In the genomic region with DNA sequence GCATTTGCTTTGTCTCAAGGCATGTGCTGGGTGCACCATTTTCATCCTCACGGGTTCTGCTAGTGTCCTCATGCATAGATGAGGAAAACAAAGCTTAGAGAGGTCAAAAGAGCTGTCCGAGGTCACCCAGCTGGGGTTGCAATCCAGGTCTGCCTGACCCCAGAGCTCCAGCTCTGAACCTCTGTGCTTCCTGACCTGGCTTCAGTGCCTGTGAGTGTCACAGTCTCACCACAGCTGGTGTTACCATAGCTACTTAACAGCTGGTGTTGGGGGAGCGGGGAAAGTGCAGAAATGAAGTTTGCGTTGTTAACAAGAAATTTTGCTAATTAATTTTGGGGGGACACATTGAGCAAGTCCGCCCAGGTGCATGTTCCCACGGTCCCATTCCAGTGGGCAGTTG, we compare ENCODE assay signal across 2 cellular contexts.
TF ChIP-seq lines count a peak whose summit lies in the region.

No MANE protein-coding gene starts in this region.

TF ChIP-seq in GM23338, 12 proteins besides CTCF, POLR2A, EP300 and RAD21 (continued from another document and continues in another):
- TF ChIP-seq ZNF331 (CRISPR knock-in tag; IDR thresholded peaks at IDR 0.05; ENCODE audit: low read depth), result no peak
- TF ChIP-seq STAT1 (IDR thresholded peaks at IDR 0.05; ENCODE audit: unreplicated experiment), result no peak
- no peak for TF ChIP-seq JUNB (IDR thresholded peaks at IDR 0.05; ENCODE audit: unreplicated experiment)
- TF ChIP-seq EZH2phosphoT487 (IDR thresholded peaks at IDR 0.05; ENCODE audit: unreplicated experiment), result no peak
- TF ChIP-seq EZH2 (IDR thresholded peaks at IDR 0.05; ENCODE audit: low read depth, unreplicated experiment), result no peak
- TF ChIP-seq, protein P1, sequence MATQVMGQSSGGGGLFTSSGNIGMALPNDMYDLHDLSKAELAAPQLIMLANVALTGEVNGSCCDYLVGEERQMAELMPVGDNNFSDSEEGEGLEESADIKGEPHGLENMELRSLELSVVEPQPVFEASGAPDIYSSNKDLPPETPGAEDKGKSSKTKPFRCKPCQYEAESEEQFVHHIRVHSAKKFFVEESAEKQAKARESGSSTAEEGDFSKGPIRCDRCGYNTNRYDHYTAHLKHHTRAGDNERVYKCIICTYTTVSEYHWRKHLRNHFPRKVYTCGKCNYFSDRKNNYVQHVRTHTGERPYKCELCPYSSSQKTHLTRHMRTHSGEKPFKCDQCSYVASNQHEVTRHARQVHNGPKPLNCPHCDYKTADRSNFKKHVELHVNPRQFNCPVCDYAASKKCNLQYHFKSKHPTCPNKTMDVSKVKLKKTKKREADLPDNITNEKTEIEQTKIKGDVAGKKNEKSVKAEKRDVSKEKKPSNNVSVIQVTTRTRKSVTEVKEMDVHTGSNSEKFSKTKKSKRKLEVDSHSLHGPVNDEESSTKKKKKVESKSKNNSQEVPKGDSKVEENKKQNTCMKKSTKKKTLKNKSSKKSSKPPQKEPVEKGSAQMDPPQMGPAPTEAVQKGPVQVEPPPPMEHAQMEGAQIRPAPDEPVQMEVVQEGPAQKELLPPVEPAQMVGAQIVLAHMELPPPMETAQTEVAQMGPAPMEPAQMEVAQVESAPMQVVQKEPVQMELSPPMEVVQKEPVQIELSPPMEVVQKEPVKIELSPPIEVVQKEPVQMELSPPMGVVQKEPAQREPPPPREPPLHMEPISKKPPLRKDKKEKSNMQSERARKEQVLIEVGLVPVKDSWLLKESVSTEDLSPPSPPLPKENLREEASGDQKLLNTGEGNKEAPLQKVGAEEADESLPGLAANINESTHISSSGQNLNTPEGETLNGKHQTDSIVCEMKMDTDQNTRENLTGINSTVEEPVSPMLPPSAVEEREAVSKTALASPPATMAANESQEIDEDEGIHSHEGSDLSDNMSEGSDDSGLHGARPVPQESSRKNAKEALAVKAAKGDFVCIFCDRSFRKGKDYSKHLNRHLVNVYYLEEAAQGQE (IDR thresholded peaks at IDR 0.05; ENCODE audit: unreplicated experiment), result no peak
- no peak for TF ChIP-seq ZNF114 (CRISPR knock-in tag; IDR thresholded peaks at IDR 0.05)
- no peak for TF ChIP-seq NANOG (IDR thresholded peaks at IDR 0.05; ENCODE audit: borderline replicate concordance)
- TF ChIP-seq, protein P2, sequence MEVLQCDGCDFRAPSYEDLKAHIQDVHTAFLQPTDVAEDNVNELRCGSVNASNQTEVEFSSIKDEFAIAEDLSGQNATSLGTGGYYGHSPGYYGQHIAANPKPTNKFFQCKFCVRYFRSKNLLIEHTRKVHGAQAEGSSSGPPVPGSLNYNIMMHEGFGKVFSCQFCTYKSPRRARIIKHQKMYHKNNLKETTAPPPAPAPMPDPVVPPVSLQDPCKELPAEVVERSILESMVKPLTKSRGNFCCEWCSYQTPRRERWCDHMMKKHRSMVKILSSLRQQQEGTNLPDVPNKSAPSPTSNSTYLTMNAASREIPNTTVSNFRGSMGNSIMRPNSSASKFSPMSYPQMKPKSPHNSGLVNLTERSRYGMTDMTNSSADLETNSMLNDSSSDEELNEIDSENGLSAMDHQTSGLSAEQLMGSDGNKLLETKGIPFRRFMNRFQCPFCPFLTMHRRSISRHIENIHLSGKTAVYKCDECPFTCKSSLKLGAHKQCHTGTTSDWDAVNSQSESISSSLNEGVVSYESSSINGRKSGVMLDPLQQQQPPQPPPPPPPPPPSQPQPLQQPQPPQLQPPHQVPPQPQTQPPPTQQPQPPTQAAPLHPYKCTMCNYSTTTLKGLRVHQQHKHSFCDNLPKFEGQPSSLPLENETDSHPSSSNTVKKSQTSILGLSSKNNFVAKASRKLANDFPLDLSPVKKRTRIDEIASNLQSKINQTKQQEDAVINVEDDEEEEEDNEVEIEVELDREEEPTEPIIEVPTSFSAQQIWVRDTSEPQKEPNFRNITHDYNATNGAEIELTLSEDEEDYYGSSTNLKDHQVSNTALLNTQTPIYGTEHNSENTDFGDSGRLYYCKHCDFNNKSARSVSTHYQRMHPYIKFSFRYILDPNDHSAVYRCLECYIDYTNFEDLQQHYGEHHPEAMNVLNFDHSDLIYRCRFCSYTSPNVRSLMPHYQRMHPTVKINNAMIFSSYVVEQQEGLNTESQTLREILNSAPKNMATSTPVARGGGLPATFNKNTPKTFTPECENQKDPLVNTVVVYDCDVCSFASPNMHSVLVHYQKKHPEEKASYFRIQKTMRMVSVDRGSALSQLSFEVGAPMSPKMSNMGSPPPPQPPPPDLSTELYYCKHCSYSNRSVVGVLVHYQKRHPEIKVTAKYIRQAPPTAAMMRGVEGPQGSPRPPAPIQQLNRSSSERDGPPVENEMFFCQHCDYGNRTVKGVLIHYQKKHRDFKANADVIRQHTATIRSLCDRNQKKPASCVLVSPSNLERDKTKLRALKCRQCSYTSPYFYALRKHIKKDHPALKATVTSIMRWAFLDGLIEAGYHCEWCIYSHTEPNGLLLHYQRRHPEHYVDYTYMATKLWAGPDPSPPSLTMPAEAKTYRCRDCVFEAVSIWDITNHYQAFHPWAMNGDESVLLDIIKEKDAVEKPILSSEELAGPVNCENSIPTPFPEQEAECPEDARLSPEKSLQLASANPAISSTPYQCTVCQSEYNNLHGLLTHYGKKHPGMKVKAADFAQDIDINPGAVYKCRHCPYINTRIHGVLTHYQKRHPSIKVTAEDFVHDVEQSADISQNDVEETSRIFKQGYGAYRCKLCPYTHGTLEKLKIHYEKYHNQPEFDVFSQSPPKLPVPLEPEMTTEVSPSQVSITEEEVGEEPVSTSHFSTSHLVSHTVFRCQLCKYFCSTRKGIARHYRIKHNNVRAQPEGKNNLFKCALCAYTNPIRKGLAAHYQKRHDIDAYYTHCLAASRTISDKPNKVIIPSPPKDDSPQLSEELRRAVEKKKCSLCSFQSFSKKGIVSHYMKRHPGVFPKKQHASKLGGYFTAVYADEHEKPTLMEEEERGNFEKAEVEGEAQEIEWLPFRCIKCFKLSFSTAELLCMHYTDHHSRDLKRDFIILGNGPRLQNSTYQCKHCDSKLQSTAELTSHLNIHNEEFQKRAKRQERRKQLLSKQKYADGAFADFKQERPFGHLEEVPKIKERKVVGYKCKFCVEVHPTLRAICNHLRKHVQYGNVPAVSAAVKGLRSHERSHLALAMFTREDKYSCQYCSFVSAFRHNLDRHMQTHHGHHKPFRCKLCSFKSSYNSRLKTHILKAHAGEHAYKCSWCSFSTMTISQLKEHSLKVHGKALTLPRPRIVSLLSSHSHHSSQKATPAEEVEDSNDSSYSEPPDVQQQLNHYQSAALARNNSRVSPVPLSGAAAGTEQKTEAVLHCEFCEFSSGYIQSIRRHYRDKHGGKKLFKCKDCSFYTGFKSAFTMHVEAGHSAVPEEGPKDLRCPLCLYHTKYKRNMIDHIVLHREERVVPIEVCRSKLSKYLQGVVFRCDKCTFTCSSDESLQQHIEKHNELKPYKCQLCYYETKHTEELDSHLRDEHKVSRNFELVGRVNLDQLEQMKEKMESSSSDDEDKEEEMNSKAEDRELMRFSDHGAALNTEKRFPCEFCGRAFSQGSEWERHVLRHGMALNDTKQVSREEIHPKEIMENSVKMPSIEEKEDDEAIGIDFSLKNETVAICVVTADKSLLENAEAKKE (CRISPR knock-in tag; IDR thresholded peaks at IDR 0.05), result no peak
- TF ChIP-seq, protein P3, sequence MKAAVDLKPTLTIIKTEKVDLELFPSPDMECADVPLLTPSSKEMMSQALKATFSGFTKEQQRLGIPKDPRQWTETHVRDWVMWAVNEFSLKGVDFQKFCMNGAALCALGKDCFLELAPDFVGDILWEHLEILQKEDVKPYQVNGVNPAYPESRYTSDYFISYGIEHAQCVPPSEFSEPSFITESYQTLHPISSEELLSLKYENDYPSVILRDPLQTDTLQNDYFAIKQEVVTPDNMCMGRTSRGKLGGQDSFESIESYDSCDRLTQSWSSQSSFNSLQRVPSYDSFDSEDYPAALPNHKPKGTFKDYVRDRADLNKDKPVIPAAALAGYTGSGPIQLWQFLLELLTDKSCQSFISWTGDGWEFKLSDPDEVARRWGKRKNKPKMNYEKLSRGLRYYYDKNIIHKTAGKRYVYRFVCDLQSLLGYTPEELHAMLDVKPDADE (IDR thresholded peaks at IDR 0.05), result no peak

TF ChIP-seq in H1, 55 proteins besides CTCF, POLR2A, EP300 and RAD21 (continued from another document):
- TF ChIP-seq GTF2F1 (IDR thresholded peaks at IDR 0.05; ENCODE audit: borderline replicate concordance, low read depth, low read length) (no peak), TCF12 (IDR thresholded peaks at IDR 0.05; ENCODE audit: low read depth, low read length) (no peak), BACH1 (IDR thresholded peaks at IDR 0.05; ENCODE audit: low read length) (no peak), CBX8 (IDR thresholded peaks at IDR 0.05; ENCODE audit: borderline replicate concordance, low read depth, low read length) (no peak), SP2 (IDR thresholded peaks at IDR 0.05; ENCODE audit: low read length) (no peak), SAP30 (IDR thresholded peaks at IDR 0.05; ENCODE audit: insufficient read depth, insufficient replicate concordance, low read length) (no peak), RBBP5 (IDR thresholded peaks at IDR 0.05; ENCODE audit: borderline replicate concordance, low read depth, low read length) (no peak), TAF1 (IDR thresholded peaks at IDR 0.05; ENCODE audit: low read depth, low read length) (no peak), POU5F1 (IDR thresholded peaks at IDR 0.05; ENCODE audit: low read depth, low read length) (no peak), SP4 (IDR thresholded peaks at IDR 0.05; ENCODE audit: low read length) (no peak), CEBPB (IDR thresholded peaks at IDR 0.05; ENCODE audit: low read depth, low read length) (no peak), GABPA (IDR thresholded peaks at IDR 0.05; ENCODE audit: borderline replicate concordance, insufficient read depth, low read length) (no peak), PHF8 (conservative IDR thresholded peaks at IDR 0.05; ENCODE audit: low read depth, low read length) (no peak)
- TF ChIP-seq, protein P4, sequence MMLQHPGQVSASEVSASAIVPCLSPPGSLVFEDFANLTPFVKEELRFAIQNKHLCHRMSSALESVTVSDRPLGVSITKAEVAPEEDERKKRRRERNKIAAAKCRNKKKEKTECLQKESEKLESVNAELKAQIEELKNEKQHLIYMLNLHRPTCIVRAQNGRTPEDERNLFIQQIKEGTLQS (IDR thresholded peaks at IDR 0.05; ENCODE audit: insufficient read depth, low read depth, low read length), result no peak
- TF ChIP-seq, protein P5, sequence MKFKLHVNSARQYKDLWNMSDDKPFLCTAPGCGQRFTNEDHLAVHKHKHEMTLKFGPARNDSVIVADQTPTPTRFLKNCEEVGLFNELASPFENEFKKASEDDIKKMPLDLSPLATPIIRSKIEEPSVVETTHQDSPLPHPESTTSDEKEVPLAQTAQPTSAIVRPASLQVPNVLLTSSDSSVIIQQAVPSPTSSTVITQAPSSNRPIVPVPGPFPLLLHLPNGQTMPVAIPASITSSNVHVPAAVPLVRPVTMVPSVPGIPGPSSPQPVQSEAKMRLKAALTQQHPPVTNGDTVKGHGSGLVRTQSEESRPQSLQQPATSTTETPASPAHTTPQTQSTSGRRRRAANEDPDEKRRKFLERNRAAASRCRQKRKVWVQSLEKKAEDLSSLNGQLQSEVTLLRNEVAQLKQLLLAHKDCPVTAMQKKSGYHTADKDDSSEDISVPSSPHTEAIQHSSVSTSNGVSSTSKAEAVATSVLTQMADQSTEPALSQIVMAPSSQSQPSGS (IDR thresholded peaks at IDR 0.05; ENCODE audit: low read length), result no peak
